Comparison of ENCODE assay signal across 15 cellular contexts in genomic region chr12:114664661-114665320, GRCh38. TPM values are rescaled to one million over a fixed set of nuclear protein-coding genes. Genes with fewer than 3 reads are reported as not detected.
A peak's percentile ranks its signal among the peaks of the same experiment; 100 is the strongest.
DNase-seq lines count a peak whose midpoint lies in the region; ATAC-seq, FAIRE-seq and TF ChIP-seq lines count a peak whose summit lies in the region.
"Had no signal": no experiment of that assay in that cellular context is flagged by ENCODE, and none has a peak within 500 bp of the region (broad histone marks: within the 10 kb centered on the region; RNA-seq: fewer than 3 reads in every experiment).

No MANE protein-coding gene starts in this region.

- H2AFZ ChIP-seq in IMR-90 (replicated peaks; ENCODE audit: low read length, poor library complexity) (peak overlapping the region; percentile 26), fibroblast of lung (ENCODE audit: low read length) (no peak overlapping the region)

- TF ChIP-seq RAD21 in IMR-90 (IDR thresholded peaks at IDR 0.05; ENCODE audit: low read length), result no peak

- H3K18ac ChIP-seq in IMR-90 (ENCODE audit: low read depth, low read length), result no peak overlapping the region

- peaks cover 78% of the 10 kb centered on the region for H3K27me3 Mint-ChIP-seq in nephron progenitor cell (ENCODE audit: low read depth, poor library complexity)
- peaks cover 56% of the 10 kb centered on the region for H3K27me3 Mint-ChIP-seq in stimulated activated memory B cell treated with anti-CD40 and anti-IgM and Interleukin-4, amounts not matched to agents 10 μg/mL and 1 μg/mL and 100 μg/mL, for 72 hours

- H3K4me3 ChIP-seq in IMR-90 (ENCODE audit: insufficient read depth, low read depth, low read length) (no peak overlapping the region), fibroblast of lung (replicated peaks in 1 of 4; ENCODE audit: control extremely low read depth in 1 of 4, insufficient read depth in 1 of 4, low read depth in 3 of 4, low read length in 4 of 4) (peak overlapping the region in 2 of 4 experiments; percentile 4 to 25), pancreas (no peak overlapping the region)
- H3K4me3 ChIP-seq: ascending aorta had no signal

- H3K56ac ChIP-seq in IMR-90 (ENCODE audit: extremely low read depth, insufficient read depth, low read length), result no peak overlapping the region

- H3K27me3 ChIP-seq in IMR-90 (ENCODE audit: control insufficient read depth, insufficient read depth, low read length) (no peaks in the 10 kb centered on the region), fibroblast of lung (ENCODE audit: control insufficient read depth, insufficient read depth, low read length) (no peaks in the 10 kb centered on the region), pancreas (peaks cover 0 to 52% (median 18%) of the 10 kb centered on the region in 4 donors)

- H3K9ac ChIP-seq in IMR-90 (ENCODE audit: low read depth, low read length), result no peak overlapping the region
- no peak overlapping the region for H3K9ac ChIP-seq in fibroblast of lung (ENCODE audit: insufficient read depth, low read length)

- H4K20me1 ChIP-seq in IMR-90 (ENCODE audit: insufficient read depth, low read length) (no peaks in the 10 kb centered on the region), fibroblast of lung (ENCODE audit: control insufficient read depth, extremely low read depth, insufficient read depth, low read length) (no peaks in the 10 kb centered on the region)

- no peak overlapping the region for H2BK5ac ChIP-seq in IMR-90 (ENCODE audit: low read depth, low read length, poor library complexity, severe bottlenecking)

- peaks cover 5% of the 10 kb centered on the region for H3K79me2 ChIP-seq in fibroblast of lung (ENCODE audit: control insufficient read depth, insufficient read depth, low read length)

- in situ Hi-C loops in IMR-90 (cut with MboI; ENCODE audit: low sequenced_read_pairs) (loop anchor here (5.0 to 10.0 kb wide), 2 partner anchors 970 to 1253 kb away; no protein-coding TSS in a partner anchor), GM13977 (cut with MboI; ENCODE audit: low pct_unique_long_range_greater_than_20kb, low sequenced_read_pairs, unreplicated experiment) (loop anchor here (25.0 kb wide), 1 partner anchor 973 kb away; no protein-coding TSS in a partner anchor)

- no peaks in the 10 kb centered on the region for H3K36me3 Mint-ChIP-seq in nephron progenitor cell (ENCODE audit: low read depth)
- H3K36me3 Mint-ChIP-seq in stimulated activated memory B cell treated with anti-CD40 and anti-IgM and Interleukin-4, amounts not matched to agents 10 μg/mL and 1 μg/mL and 100 μg/mL, for 72 hours, result no peaks in the 10 kb centered on the region

- no peak overlapping the region for H2AK5ac ChIP-seq in IMR-90 (ENCODE audit: low read depth, low read length)

- no peak overlapping the region for H4K5ac ChIP-seq in IMR-90 (ENCODE audit: low read depth, low read length)

- H4K91ac ChIP-seq in IMR-90 (ENCODE audit: insufficient read depth, low read depth, low read length), result no peak overlapping the region

- CTCF ChIA-PET in IMR-90 (lab: Yijun Ruan, JAX), result interaction anchor here (0.6 kb wide), 1 partner anchor 507 kb away, joined by 3 read pairs; no protein-coding TSS in a partner anchor

- ATAC-seq in IMR-90 (ENCODE audit: low read depth) (no peak), pancreas (no peak)
- ATAC-seq in stimulated activated memory B cell treated with anti-CD40 and anti-IgM and Interleukin-4, amounts not matched to agents 10 μg/mL and 1 μg/mL and 100 μg/mL, for 72 hours, result no peak
- ATAC-seq: activated CD8-positive, alpha-beta T cell treated with anti-CD3 and anti-CD28 coated beads for 36 hours; effector memory CD8-positive, alpha-beta T cell; naive thymus-derived CD8-positive, alpha-beta T cell had no signal

- BruUV-seq in IMR-90 (replicated peaks; lab: Mats Ljungman, UMichigan), result no TSS peak

- H2BK15ac ChIP-seq in IMR-90 (ENCODE audit: low read depth, low read length), result no peak overlapping the region

- WGBS in IMR-90 (ENCODE audit: extremely low coverage in 2 of 2, insufficient read length in 1 of 2), 2 experiments, result 56% methylated on average over 24 of the region's 47 CpGs; no CpG with 5 or more reads in 1 of the 2 experiments
- WGBS in pancreas, 2 donors, result 4 to 8% methylated on average over 45 to 47 of the region's 47 CpGs

- peaks cover 0 to 5% of the 10 kb centered on the region in 2 experiments; a peak in 1 of 4 replicates for H3K79me1 ChIP-seq in IMR-90 (ENCODE audit: low read depth in 1 of 2, low read length in 2 of 2)

- 0 out of 2 replicates have a peak, but pooled peaks cover 2% of the 10 kb centered on the region for H3K9me1 ChIP-seq in IMR-90 (ENCODE audit: insufficient read depth, low read length)

- TF ChIP-seq CTCF in 22Rv1 (IDR thresholded peaks at IDR 0.05), result no peak
- TF ChIP-seq CTCF in IMR-90 (conservative IDR thresholded peaks at IDR 0.05; ENCODE audit: low read depth, low read length), result no peak
- TF ChIP-seq CTCF in fibroblast of lung (conservative IDR thresholded peaks at IDR 0.05 in 1 of 2, IDR thresholded peaks at IDR 0.05 in 1 of 2; ENCODE audit: low read depth in 1 of 2, low read length in 2 of 2), result no peak
- TF ChIP-seq CTCF in nephron progenitor cell (IDR thresholded peaks at IDR 0.05), result no peak
- no peak for TF ChIP-seq CTCF in pancreas (IDR thresholded peaks at IDR 0.05)
- TF ChIP-seq CTCF in GM13977 (IDR thresholded peaks at IDR 0.05; ENCODE audit: extremely low read depth, insufficient read depth, missing control alignments), result no peak

- no peak overlapping the region for H3K4me2 ChIP-seq in IMR-90 (ENCODE audit: low read depth, low read length)
- peak overlapping the region; percentile 54 for H3K4me2 ChIP-seq in fibroblast of lung (ENCODE audit: extremely low read depth, insufficient read depth, low read length)

- H3K9me3 ChIP-seq in IMR-90 (ENCODE audit: control insufficient read depth, insufficient read depth, low read length) (no peaks in the 10 kb centered on the region), fibroblast of lung (ENCODE audit: control insufficient read depth, insufficient read depth, low read depth, low read length) (no peaks in the 10 kb centered on the region), pancreas (no peaks in the 10 kb centered on the region)
- H3K9me3 ChIP-seq: ascending aorta, sigmoid colon had no signal

- no peaks in the 10 kb centered on the region for H3K9me3 Mint-ChIP-seq in nephron progenitor cell
- H3K9me3 Mint-ChIP-seq in stimulated activated memory B cell treated with anti-CD40 and anti-IgM and Interleukin-4, amounts not matched to agents 10 μg/mL and 1 μg/mL and 100 μg/mL, for 72 hours, result no peaks in the 10 kb centered on the region
- H3K9me3 Mint-ChIP-seq: activated CD8-positive, alpha-beta T cell treated with anti-CD3 and anti-CD28 coated beads for 36 hours; effector memory CD8-positive, alpha-beta T cell had no signal

- no peak overlapping the region for H3K27ac Mint-ChIP-seq in nephron progenitor cell
- H3K27ac Mint-ChIP-seq in stimulated activated memory B cell treated with anti-CD40 and anti-IgM and Interleukin-4, amounts not matched to agents 10 μg/mL and 1 μg/mL and 100 μg/mL, for 72 hours, result no peak overlapping the region
- H3K27ac Mint-ChIP-seq: activated CD8-positive, alpha-beta T cell treated with anti-CD3 and anti-CD28 coated beads for 36 hours; effector memory CD8-positive, alpha-beta T cell had no signal

- H3K4me3 Mint-ChIP-seq in nephron progenitor cell, result peak overlapping the region; percentile 78
- H3K4me3 Mint-ChIP-seq in stimulated activated memory B cell treated with anti-CD40 and anti-IgM and Interleukin-4, amounts not matched to agents 10 μg/mL and 1 μg/mL and 100 μg/mL, for 72 hours, result no peak overlapping the region
- H3K4me3 Mint-ChIP-seq: activated CD8-positive, alpha-beta T cell treated with anti-CD3 and anti-CD28 coated beads for 36 hours; effector memory CD8-positive, alpha-beta T cell; naive thymus-derived CD8-positive, alpha-beta T cell had no signal

- H2BK120ac ChIP-seq in IMR-90 (ENCODE audit: low read depth, low read length), result no peak overlapping the region

- H3K4me1 Mint-ChIP-seq in nephron progenitor cell, result peaks cover 54% of the 10 kb centered on the region
- H3K4me1 Mint-ChIP-seq in stimulated activated memory B cell treated with anti-CD40 and anti-IgM and Interleukin-4, amounts not matched to agents 10 μg/mL and 1 μg/mL and 100 μg/mL, for 72 hours, result peaks cover 17% of the 10 kb centered on the region

- no peak overlapping the region for H3K23ac ChIP-seq in IMR-90 (ENCODE audit: low read depth, low read length)

- H3K14ac ChIP-seq in IMR-90 (replicated peaks; ENCODE audit: low read depth, low read length), result no peak overlapping the region

- FAIRE-seq in pancreas (lab: Jason Lieb, UNC), result no peak

- H3K27ac ChIP-seq in 22Rv1, result peak overlapping the region; percentile 99
- H3K27ac ChIP-seq in IMR-90 (ENCODE audit: insufficient read depth, low read length), result no peak overlapping the region
- H3K27ac ChIP-seq in fibroblast of lung (ENCODE audit: insufficient read depth, low read length), result no peak overlapping the region
- H3K27ac ChIP-seq in pancreas, result no peak overlapping the region
- H3K27ac ChIP-seq: ascending aorta, sigmoid colon had no signal

- POLR2A ChIA-PET in IMR-90 (lab: Charles Lee; ENCODE audit: unreplicated experiment), result interaction anchor here (0.6 kb wide), 1 partner anchor 112 kb away, joined by 3 read pairs; no protein-coding TSS in a partner anchor

- H4K8ac ChIP-seq in IMR-90 (ENCODE audit: low read depth in 2 of 2, low read length in 2 of 2), result no peak overlapping the region

- H3K36me3 ChIP-seq in IMR-90 (ENCODE audit: control insufficient read depth, insufficient read depth, low read length) (no peaks in the 10 kb centered on the region), fibroblast of lung (ENCODE audit: control insufficient read depth, insufficient read depth, low read length) (no peaks in the 10 kb centered on the region), pancreas (no peaks in the 10 kb centered on the region)
- H3K36me3 ChIP-seq: ascending aorta, sigmoid colon had no signal

- DNase-seq in IMR-90, result no peak
- no peak for DNase-seq in fibroblast of lung (ENCODE audit: low read depth in 2 of 2)
- peak; percentile 64 for DNase-seq in nephron progenitor cell
- no peak for DNase-seq in UCSD-AML1 (lab: John Stamatoyannopoulos, UW; ENCODE audit: unreplicated experiment)
- no peak for DNase-seq in pancreas
- no peak for DNase-seq in GM13977 (ENCODE audit: low spot score)
- DNase-seq: activated CD8-positive, alpha-beta T cell treated with anti-CD3 and anti-CD28 coated beads for 36 hours; activated effector memory CD4-positive, alpha-beta T cell treated with Interleukin-2 at 50 U/mL for 16 hours; effector memory CD8-positive, alpha-beta T cell; naive thymus-derived CD8-positive, alpha-beta T cell; Right ventricle myocardium superior; sigmoid colon had no signal

- no peak for TF ChIP-seq POLR2A in IMR-90 (IDR thresholded peaks at IDR 0.05; ENCODE audit: low read depth, low read length)

- peaks cover 2% of the 10 kb centered on the region; the same call in 1 of the 2 replicates for H3K4me1 ChIP-seq in IMR-90 (ENCODE audit: control insufficient read depth, insufficient read depth, low read length)
- H3K4me1 ChIP-seq in fibroblast of lung (ENCODE audit: control insufficient read depth, extremely low read depth, insufficient read depth, low read length), result no peaks in the 10 kb centered on the region
- peaks cover 0 to 3% (median 0%) of the 10 kb centered on the region in 3 donors for H3K4me1 ChIP-seq in pancreas

- intact Hi-C loops in IMR-90 (cut with micrococcal nuclease), result loop anchor here (5.0 to 10.0 kb wide), 2 partner anchors 910 to 1208 kb away; no protein-coding TSS in a partner anchor
- intact Hi-C loops in pancreas (cut with DNase I), result loop anchor here in 2 of 3 donors (5.0 to 10.0 kb wide), 3 partner anchors 1088 to 1253 kb away; no protein-coding TSS in a partner anchor

- no peak overlapping the region for H3K4ac ChIP-seq in IMR-90 (ENCODE audit: low read depth, low read length)

- H2BK20ac ChIP-seq in IMR-90 (ENCODE audit: low read depth, low read length), result no peak overlapping the region

- H2AK9ac ChIP-seq in IMR-90 (replicated peaks; ENCODE audit: low read depth, low read length, poor library complexity), result no peak overlapping the region

- dilution Hi-C loops in IMR-90 (cut with HindIII; ENCODE audit: low sequenced_read_pairs, unreplicated experiment), result no loop called here

RNA-seq across cellular contexts. Expression of gene TBX3, which starts 19.2 kb away (rescaled TPM):
- total RNA-seq in IMR-90 (2012; rRNA removed) (15.8 and 18.6 TPM in 2 replicates), fibroblast of lung (39.5 and 66.4 TPM in 2 replicates), pancreas (1 to 10 TPM in 5 of 6 donors, under 1 TPM in 1; 0.60 to 3.9 (median 1.6) TPM)
- polyA plus RNA-seq in IMR-90 (2012; rRNA removed) (40.5 and 44.9 TPM in 2 replicates), fibroblast of lung (19.9 and 33.0 TPM in 2 replicates), pancreas (1 to 10 TPM; 1.7 to 4.6 TPM)
- polyA plus RNA-seq in IMR-90 (2012; cell fraction: cytosol; rRNA removed), result 13.1 and 30.1 TPM in 2 replicates
- 165 and 239 TPM in 2 replicates for polyA plus RNA-seq in IMR-90 (2012; cell fraction: nucleus; rRNA removed; ENCODE audit: low replicate concordance)
- polyA plus RNA-seq in fibroblast of lung (2012), result 20.4 and 31.2 TPM in 2 replicates
- 14.4 and 23.9 TPM in 2 replicates for polyA minus RNA-seq in fibroblast of lung (ENCODE audit: low replicate concordance)
- total RNA-seq: activated CD8-positive, alpha-beta T cell treated with anti-CD3 and anti-CD28 coated beads for 36 hours; naive thymus-derived CD8-positive, alpha-beta T cell had no signal
- polyA plus RNA-seq: naive thymus-derived CD8-positive, alpha-beta T cell had no signal
